8 cellular contexts compared by ENCODE assay signal in the genomic region with DNA sequence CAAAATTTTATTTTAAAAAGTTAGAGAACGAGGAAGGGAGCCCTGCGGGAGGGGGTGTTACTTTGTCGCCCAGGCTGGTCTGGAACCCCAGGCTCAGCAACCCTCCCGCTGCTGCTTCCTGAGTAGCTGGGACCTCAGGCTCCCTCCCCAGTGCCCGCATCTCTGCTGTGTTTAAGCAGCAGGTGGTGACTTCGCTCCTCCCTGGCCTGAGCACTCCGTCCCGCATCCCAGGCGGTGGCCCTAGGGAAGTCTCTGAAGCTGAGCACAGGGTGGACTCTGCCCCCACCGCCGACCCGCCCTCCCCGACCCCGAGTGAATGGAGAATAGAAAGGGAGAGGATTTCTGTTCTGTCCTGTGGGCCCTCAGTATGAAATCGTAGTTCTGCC. TPM values are rescaled to one million over a fixed set of nuclear protein-coding genes. Genes with fewer than 3 reads are reported as not detected.
A peak's percentile ranks its signal among the peaks of the same experiment; 100 is the strongest.
DNase-seq lines count a peak whose midpoint lies in the region; ATAC-seq and TF ChIP-seq lines count a peak whose summit lies in the region.

No MANE protein-coding gene starts in this region.

- peak overlapping the region; percentile 60 for H3K4me3 ChIP-seq in AG04450 (ENCODE audit: low read depth, low read length)
- H3K4me3 ChIP-seq in PC-3 (ENCODE audit: low read length): peak overlapping the region; percentile 76
- H3K4me3 ChIP-seq in coronary artery: peak overlapping the region; percentile 76
- peak overlapping the region; percentile 66 to 85 for H3K4me3 ChIP-seq in mucosa of rectum (ENCODE audit: low read length in 2 of 2)

- no peak for TF ChIP-seq CTCF in AG04450 (IDR thresholded peaks at IDR 0.05; ENCODE audit: low read depth, low read length)
- TF ChIP-seq CTCF in PC-3 (conservative IDR thresholded peaks at IDR 0.05; ENCODE audit: low read depth, low read length): no peak
- TF ChIP-seq CTCF in coronary artery (IDR thresholded peaks at IDR 0.05): no peak

- peak overlapping the region; percentile 27; the same call in 1 of the 2 replicates for H3K9ac ChIP-seq in PC-3 (ENCODE audit: low read length)
- peak overlapping the region; percentile 47 to 52 for H3K9ac ChIP-seq in mucosa of rectum (ENCODE audit: low read depth in 1 of 2, low read length in 2 of 2)

- no peaks in the 10 kb centered on the region for H3F3A ChIP-seq in PC-3 (ENCODE audit: low read length, unreplicated experiment)

- H2AFZ ChIP-seq in PC-3 (ENCODE audit: low read length): peak overlapping the region; percentile 85

- CTCF ChIA-PET in AG04450 (lab: Charles Lee) (no interaction called here), PC-3 (lab: Charles Lee) (no interaction called here)

- H3K9me3 ChIP-seq in AG04450 (ENCODE audit: control insufficient read depth, insufficient read depth, low read length): peaks cover 31% of the 10 kb centered on the region
- H3K9me3 ChIP-seq in PC-3 (ENCODE audit: low read length): peaks cover 23% of the 10 kb centered on the region
- peaks cover 9 to 12% of the 10 kb centered on the region in 2 donors for H3K9me3 ChIP-seq in mucosa of rectum (ENCODE audit: control insufficient read depth in 2 of 2, low read length in 2 of 2)

- no peaks in the 10 kb centered on the region for H3K27me3 ChIP-seq in AG04450 (ENCODE audit: control insufficient read depth, insufficient read depth, low read length)
- H3K27me3 ChIP-seq in PC-3 (ENCODE audit: low read length): no peaks in the 10 kb centered on the region
- no peaks in the 10 kb centered on the region for H3K27me3 ChIP-seq in mucosa of rectum (ENCODE audit: control insufficient read depth in 2 of 2, insufficient read depth in 2 of 2, low read length in 2 of 2)

- H3K4me2 ChIP-seq in PC-3 (ENCODE audit: low read length): peak overlapping the region; percentile 83

- no peaks in the 10 kb centered on the region for H4K20me1 ChIP-seq in PC-3 (ENCODE audit: low read length)

- POLR2A ChIA-PET in AG04450 (lab: Yijun Ruan, JAX): no interaction called here
- POLR2A ChIA-PET in PC-3 (lab: Charles Lee; ENCODE audit: unreplicated experiment): no interaction called here

- H3K27ac ChIP-seq in AG04450 (ENCODE audit: low read depth, low read length) (peak overlapping the region; percentile 52), PC-3 (ENCODE audit: low read length) (no peak overlapping the region), coronary artery (peak overlapping the region; percentile 45 to 90), mucosa of rectum (ENCODE audit: low read depth in 2 of 2, low read length in 2 of 2) (peak overlapping the region; percentile 70 to 78)

- H3K79me2 ChIP-seq in PC-3 (ENCODE audit: low read length): no peaks in the 10 kb centered on the region

- H3K36me3 ChIP-seq in PC-3 (ENCODE audit: low read depth, low read length): peaks cover 24% of the 10 kb centered on the region; the same call in 1 of the 2 replicates
- H3K36me3 ChIP-seq in mucosa of rectum (ENCODE audit: control insufficient read depth in 2 of 2, insufficient read depth in 2 of 2, low read length in 2 of 2): peaks cover 11 to 22% of the 10 kb centered on the region in 2 donors

- ATAC-seq in GM21576 (IDR thresholded peaks at IDR 0.05; ENCODE audit: unreplicated experiment): peak; percentile 14
- peak; percentile 36 for ATAC-seq in PC-3

- TSS peak; percentile 38 for BruUV-seq in PC-3 (replicated peaks; lab: Mats Ljungman, UMichigan)

- DNase-seq in AG04450 (ENCODE audit: low read depth, low spot score) (no peak), PC-3 (no peak), coronary artery (ENCODE audit: low spot score) (no peak), NCI-H226 (no peak), HK-2 (ENCODE audit: unreplicated experiment) (no peak), NCI-H2196 treated with DMSO at 0.1 percent for 48 hours (lab: John Stamatoyannopoulos, UW; ENCODE audit: unreplicated experiment) (no peak)

- H3K4me1 ChIP-seq in PC-3 (ENCODE audit: insufficient read depth, low read length): peaks cover 11% of the 10 kb centered on the region; the same call in 1 of the 2 replicates
- peaks cover 7 to 13% of the 10 kb centered on the region in 2 donors for H3K4me1 ChIP-seq in mucosa of rectum (ENCODE audit: control insufficient read depth in 2 of 2, insufficient read depth in 2 of 2, low read length in 2 of 2)

- intact Hi-C loops in PC-3 (cut with micrococcal nuclease): no loop called here

- no peaks in the 10 kb centered on the region for H3K9me2 ChIP-seq in PC-3 (replicated peaks; ENCODE audit: low read length)

RNA-seq across cellular contexts. Expression of gene ZNF701, which starts 30.5 kb away (rescaled TPM):
- 6.6 and 8.2 TPM in 2 replicates for polyA plus RNA-seq in AG04450 (2011; rRNA removed)
- 9.3 and 14.7 TPM in 2 replicates for polyA minus RNA-seq in AG04450 (2011; rRNA and poly(A)+ RNA removed)
- total RNA-seq in PC-3 (2014; rRNA removed): 13.2 and 14.6 TPM in 2 replicates

RNA-seq across cellular contexts. Expression of gene ZNF83, which starts 37.5 kb away (rescaled TPM):
- polyA plus RNA-seq in AG04450 (2011; rRNA removed): 41.4 and 53.1 TPM in 2 replicates
- polyA minus RNA-seq in AG04450 (2011; rRNA and poly(A)+ RNA removed): 24.9 and 34.4 TPM in 2 replicates
- total RNA-seq in PC-3 (2014; rRNA removed): 32.9 and 45.4 TPM in 2 replicates
